In genomic region chr6:27667016-27667415, GRCh38 we compare ENCODE assay signal across 14 cellular contexts.
DNase-seq lines count a peak whose midpoint lies in the region; ATAC-seq, FAIRE-seq and TF ChIP-seq lines count a peak whose summit lies in the region.
"Had no signal": no experiment of that assay in that cellular context is flagged by ENCODE, and none has a peak within 500 bp of the region (broad histone marks: within the 10 kb centered on the region; RNA-seq: fewer than 3 reads in every experiment).

No MANE protein-coding gene starts in this region.

- no peaks in the 10 kb centered on the region for H3K36me3 Mint-ChIP-seq in brain

- peak overlapping the region in 3 of 5 experiments; percentile 83 to 88 (median 88) for H3K4me3 Mint-ChIP-seq in brain

- H3K27me3 ChIP-seq in HUES64 (ENCODE audit: insufficient read depth, low read length) (peaks cover 62% of the 10 kb centered on the region), prostate gland (replicated peaks; ENCODE audit: insufficient read depth) (peaks cover 31% of the 10 kb centered on the region)

- H3K4me1 Mint-ChIP-seq in brain = peaks cover 51% of the 10 kb centered on the region

- peaks cover 80% of the 10 kb centered on the region for H3K27me3 Mint-ChIP-seq in brain

- no peak overlapping the region for H3K27ac ChIP-seq in HUES64 (ENCODE audit: low read depth, low read length)
- no peak overlapping the region for H3K27ac ChIP-seq in mesodermal cell (ENCODE audit: low read depth, low read length, severe bottlenecking)
- H3K27ac ChIP-seq in prostate gland = no peak overlapping the region
- H3K27ac ChIP-seq: heart left ventricle, thoracic aorta had no signal

- 13% methylated on average over 5 of the region's 5 CpGs for WGBS in HUES64
- 11 to 21% methylated on average over 5 of the region's 5 CpGs for WGBS in mesodermal cell (ENCODE audit: insufficient coverage in 2 of 2), 2 experiments
- 12% methylated on average over 5 of the region's 5 CpGs for WGBS in prostate gland

- TF ChIP-seq CTCF in brain (conservative IDR thresholded peaks at IDR 0.05) (no peak), prostate gland (IDR thresholded peaks at IDR 0.05) (no peak)

- no peak overlapping the region for H3K27ac Mint-ChIP-seq in brain

- no peak for DNase-seq in prostate gland (ENCODE audit: low spot score)
- no peak for DNase-seq in AG20443 (ENCODE audit: low spot score)
- no peak for DNase-seq in H54 (ENCODE audit: insufficient read length, low spot score)
- DNase-seq: COR-L47, heart left ventricle, NCI-H1436 had no signal

- H3K9me3 ChIP-seq in ES-I3 (ENCODE audit: control insufficient read depth, insufficient read depth, low read length) (no peaks in the 10 kb centered on the region), HUES64 (ENCODE audit: insufficient read depth, low read depth, low read length) (no peaks in the 10 kb centered on the region), mesodermal cell (ENCODE audit: control insufficient read depth, low read length) (no peaks in the 10 kb centered on the region), prostate gland (no peaks in the 10 kb centered on the region)
- H3K9me3 ChIP-seq: heart left ventricle, thoracic aorta had no signal

- no peaks in the 10 kb centered on the region for H3K36me3 ChIP-seq in ES-I3 (ENCODE audit: insufficient read depth, low read length)
- H3K36me3 ChIP-seq in HUES64 (ENCODE audit: insufficient read depth, low read length) = no peaks in the 10 kb centered on the region
- no peaks in the 10 kb centered on the region for H3K36me3 ChIP-seq in mesodermal cell (ENCODE audit: control insufficient read depth, insufficient read depth, low read length)
- H3K36me3 ChIP-seq in prostate gland = no peaks in the 10 kb centered on the region
- H3K36me3 ChIP-seq: heart left ventricle, thoracic aorta had no signal

- H3K4me1 ChIP-seq in ES-I3 (ENCODE audit: insufficient read depth, low read length) (no peaks in the 10 kb centered on the region), HUES64 (ENCODE audit: insufficient read depth, low read length) (peaks cover 10% of the 10 kb centered on the region; the same call in 1 of the 2 replicates), mesodermal cell (ENCODE audit: control insufficient read depth, insufficient read depth, low read length, poor library complexity, severe bottlenecking) (no peaks in the 10 kb centered on the region), prostate gland (replicated peaks) (no peaks in the 10 kb centered on the region)

- peak overlapping the region; percentile 53; the same call in 1 of the 2 replicates for H3K9ac ChIP-seq in ES-I3 (ENCODE audit: low read depth, low read length)
- no peak overlapping the region for H3K9ac ChIP-seq in HUES64 (ENCODE audit: low read depth, low read length)

- no peak for FAIRE-seq in H54 (lab: Jason Lieb, UNC)
- FAIRE-seq: HTR-8/SVneo had no signal

- H3K4me3 ChIP-seq in HUES64 (ENCODE audit: low read length) (peak overlapping the region; percentile 74), mesodermal cell (ENCODE audit: extremely low read depth, insufficient read depth, low read length, poor library complexity, severe bottlenecking) (peak overlapping the region; percentile 45), prostate gland (no peak overlapping the region)
- H3K4me3 ChIP-seq: heart left ventricle, thoracic aorta had no signal

- intact Hi-C loops in prostate gland (cut with DNase I) = no loop called here

- peaks cover 0 to 10% (median 4%) of the 10 kb centered on the region in 5 experiments for H3K9me3 Mint-ChIP-seq in brain

- ATAC-seq in HG03095 (IDR thresholded peaks at IDR 0.05; ENCODE audit: unreplicated experiment) = no peak
- ATAC-seq: heart left ventricle, sciatic nerve had no signal

- TF ChIP-seq POLR2A in prostate gland (IDR thresholded peaks at IDR 0.05) = no peak
- TF ChIP-seq POLR2A in H54 (IDR thresholded peaks at IDR 0.05; ENCODE audit: low read depth, low read length) = no peak

Comparison
In these comparisons a context has a peak if more than half of its experiments do, and no peak if none do; other contexts are left out.
1. H3K4me3 ChIP-seq: peak in HUES64 (single experiment) and mesodermal cell (single experiment); none in prostate gland (0 of 2).